8 cellular contexts compared by ENCODE assay signal in the genomic region with DNA sequence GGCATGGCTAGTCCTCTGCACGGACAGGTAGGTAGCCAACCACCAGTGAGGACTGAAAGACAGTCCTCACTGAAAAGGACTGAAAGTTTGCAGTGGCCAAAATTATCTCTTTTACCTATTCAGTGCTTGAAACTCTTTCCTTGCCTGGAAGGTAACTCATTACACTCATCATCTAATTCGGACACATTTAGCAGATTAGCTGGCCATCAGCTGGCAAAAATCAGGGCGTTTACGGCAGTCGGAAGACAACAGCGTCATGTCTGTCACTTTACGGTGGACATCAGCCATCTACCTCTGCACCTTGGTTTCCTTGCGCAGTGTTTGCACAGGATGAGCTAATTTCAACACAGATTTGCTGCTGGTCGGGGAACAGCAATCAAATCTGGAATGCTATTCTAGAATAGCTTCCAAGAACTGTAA. TPM values are rescaled to one million over a fixed set of nuclear protein-coding genes. Genes with fewer than 3 reads are reported as not detected.
DNase-seq lines count a peak whose midpoint lies in the region; ATAC-seq lines count a peak whose summit lies in the region.

No MANE protein-coding gene starts in this region.

- H3K4me2 ChIP-seq in Karpas-422 (ENCODE audit: low read depth, low read length, poor library complexity, severe bottlenecking) (peak overlapping the region; percentile 79), mesendoderm (ENCODE audit: low read length) (peak overlapping the region; percentile 37)

- H3K23ac ChIP-seq in mesendoderm (ENCODE audit: low read length) = peak overlapping the region; percentile 74

- H3K4me3 Mint-ChIP-seq in activated CD4-positive, alpha-beta T cell treated with anti-CD3 and anti-CD28 coated beads for 36 hours = peak overlapping the region; percentile 94

- ATAC-seq in activated CD4-positive, alpha-beta T cell treated with anti-CD3 and anti-CD28 coated beads for 36 hours = peak; percentile 39

- H3K9me3 Mint-ChIP-seq in activated CD4-positive, alpha-beta T cell treated with anti-CD3 and anti-CD28 coated beads for 36 hours (ENCODE audit: low read depth) = no peaks in the 10 kb centered on the region

- no CpG with 5 or more reads among the region's 9 CpGs for WGBS in mesendoderm (ENCODE audit: extremely low coverage, insufficient coverage, low lambda C conversion rate)
- WGBS in thymus = 1% methylated on average over 9 of the region's 9 CpGs

- H3K36me3 Mint-ChIP-seq in activated CD4-positive, alpha-beta T cell treated with anti-CD3 and anti-CD28 coated beads for 36 hours (ENCODE audit: low read depth) = peaks cover 18% of the 10 kb centered on the region

- H3K56ac ChIP-seq in mesendoderm (ENCODE audit: low read length) = peak overlapping the region; percentile 99

- H3K4me1 Mint-ChIP-seq in activated CD4-positive, alpha-beta T cell treated with anti-CD3 and anti-CD28 coated beads for 36 hours = peaks cover 53% of the 10 kb centered on the region

- intact Hi-C loops in activated CD4-positive, alpha-beta T cell treated with anti-CD3 and anti-CD28 coated beads for 36 hours (cut with DNase I, micrococcal nuclease) = loop anchor here (1.0 to 5.0 kb wide), 5 partner anchors 56 to 329 kb away; a partner anchor contains a TSS

- peak overlapping the region; percentile 25 for H3K4ac ChIP-seq in mesendoderm (ENCODE audit: low read depth, low read length)

- peaks cover 5% of the 10 kb centered on the region; the same call in 1 of the 2 replicates for H4K20me1 ChIP-seq in Karpas-422 (ENCODE audit: insufficient read depth, low read depth, low read length)

- H3K4me3 ChIP-seq in Karpas-422 (ENCODE audit: low read length) (peak overlapping the region; percentile 83), duodenal mucosa (ENCODE audit: low read depth in 1 of 2, low read length in 2 of 2) (peak overlapping the region; percentile 93 to 97), mesendoderm (ENCODE audit: low read length) (peak overlapping the region; percentile 42), thymus (ENCODE audit: low read length) (peak overlapping the region; percentile 97)

- H3K79me2 ChIP-seq in Karpas-422 (ENCODE audit: low read length) = peaks cover 57% of the 10 kb centered on the region
- H3K79me2 ChIP-seq in mesendoderm (ENCODE audit: control insufficient read depth, insufficient read depth, low read length) = peaks cover 16% of the 10 kb centered on the region

- CTCF ChIA-PET in activated CD4-positive, alpha-beta T cell treated with anti-CD3 and anti-CD28 coated beads for 36 hours (lab: Charles Lee) = interaction anchor here (0.7 to 1.2 kb wide), 2 partner anchors 13 to 15 kb away, joined by 4 to 6 read pairs; no protein-coding TSS in a partner anchor

- H3K27ac ChIP-seq in Karpas-422 (ENCODE audit: low read length) (peak overlapping the region; percentile 69), duodenal mucosa (ENCODE audit: low read depth, low read length) (peak overlapping the region; percentile 95), mesendoderm (ENCODE audit: low read depth, low read length) (peak overlapping the region; percentile 76), thymus (ENCODE audit: low read depth) (peak overlapping the region; percentile 97)

- H3K36me3 ChIP-seq in Karpas-422 (ENCODE audit: insufficient read depth, low read length) = no peaks in the 10 kb centered on the region; the same call in 1 of the 2 replicates
- H3K36me3 ChIP-seq in duodenal mucosa (ENCODE audit: control insufficient read depth in 1 of 2, insufficient read depth in 2 of 2, low read length in 2 of 2) = no peaks in the 10 kb centered on the region
- no peaks in the 10 kb centered on the region for H3K36me3 ChIP-seq in mesendoderm (ENCODE audit: control insufficient read depth, insufficient read depth, low read length)
- H3K36me3 ChIP-seq in thymus (ENCODE audit: control insufficient read depth, insufficient read depth) = peaks cover 3% of the 10 kb centered on the region

- no peaks in the 10 kb centered on the region for H3K27me3 ChIP-seq in Karpas-422 (ENCODE audit: low read length)
- H3K27me3 ChIP-seq in duodenal mucosa (ENCODE audit: control insufficient read depth in 1 of 2, insufficient read depth in 2 of 2, low read length in 2 of 2) = no peaks in the 10 kb centered on the region
- H3K27me3 ChIP-seq in mesendoderm (ENCODE audit: insufficient read depth, low read length, poor library complexity) = no peaks in the 10 kb centered on the region
- no peaks in the 10 kb centered on the region for H3K27me3 ChIP-seq in thymus (ENCODE audit: control insufficient read depth, insufficient read depth)

- H2BK15ac ChIP-seq in mesendoderm (replicated peaks; ENCODE audit: low read depth) = no peak overlapping the region

- DNase-seq in activated CD4-positive, alpha-beta T cell treated with anti-CD3 and anti-CD28 coated beads for 36 hours = peak; percentile 63
- DNase-seq in activated CD4-positive, alpha-beta T cell treated with anti-CD3 and anti-CD28 coated beads, Interleukin-2, amount 50 U/mL, for 4 hours = no peak
- DNase-seq in GOT3 (lab: John Stamatoyannopoulos, UW) (peak; percentile 33), Karpas-422 (peak; percentile 83), T-helper 2 cell (peak in 4 of 5 experiments; percentile 12 to 83 (median 34)), mesendoderm (peak; percentile 67)

- peaks cover 11% of the 10 kb centered on the region for H3K79me1 ChIP-seq in mesendoderm (ENCODE audit: low read length)

- peak overlapping the region; percentile 42 for H3K18ac ChIP-seq in mesendoderm (ENCODE audit: low read length)

- H3K27ac Mint-ChIP-seq in activated CD4-positive, alpha-beta T cell treated with anti-CD3 and anti-CD28 coated beads for 36 hours = peak overlapping the region; percentile 93

- no peaks in the 10 kb centered on the region for H3K9me2 ChIP-seq in Karpas-422 (replicated peaks; ENCODE audit: insufficient read depth, low read length)

- H3K9ac ChIP-seq in Karpas-422 (ENCODE audit: low read length) = peak overlapping the region; percentile 87
- peak overlapping the region; percentile 78 to 89 for H3K9ac ChIP-seq in duodenal mucosa (ENCODE audit: low read depth in 1 of 2, low read length in 2 of 2)
- H3K9ac ChIP-seq in mesendoderm (ENCODE audit: low read length) = peak overlapping the region; percentile 64

- H3K9me3 ChIP-seq in Karpas-422 (ENCODE audit: low read length) = no peaks in the 10 kb centered on the region
- H3K9me3 ChIP-seq in duodenal mucosa (ENCODE audit: control insufficient read depth in 1 of 2, low read length in 2 of 2) = no peaks in the 10 kb centered on the region
- H3K9me3 ChIP-seq in thymus (ENCODE audit: control insufficient read depth) = no peaks in the 10 kb centered on the region

- H4K8ac ChIP-seq in mesendoderm (ENCODE audit: low read depth, low read length) = no peak overlapping the region

- no peak overlapping the region for H2AFZ ChIP-seq in Karpas-422 (ENCODE audit: low read length)

- H2BK120ac ChIP-seq in mesendoderm (ENCODE audit: low read depth, low read length) = no peak overlapping the region

- no peak overlapping the region for H2BK5ac ChIP-seq in mesendoderm (ENCODE audit: low read length)

- peaks cover 3% of the 10 kb centered on the region for H3K27me3 Mint-ChIP-seq in activated CD4-positive, alpha-beta T cell treated with anti-CD3 and anti-CD28 coated beads for 36 hours

- POLR2A ChIA-PET in activated CD4-positive, alpha-beta T cell treated with anti-CD3 and anti-CD28 coated beads for 36 hours (lab: Charles Lee) = interaction anchor here (0.6 to 1.4 kb wide), 4 partner anchors 83 to 316 kb away, joined by 3 to 4 read pairs (median 4); a partner anchor contains a TSS

- H4K5ac ChIP-seq in mesendoderm (ENCODE audit: low read length) = no peak overlapping the region

- peaks cover 42% of the 10 kb centered on the region for H3K4me1 ChIP-seq in Karpas-422 (ENCODE audit: low read length)
- H3K4me1 ChIP-seq in duodenal mucosa (ENCODE audit: control insufficient read depth in 1 of 2, insufficient read depth in 2 of 2, low read length in 2 of 2) = peaks cover 11 to 14% of the 10 kb centered on the region in 2 donors
- H3K4me1 ChIP-seq in mesendoderm (ENCODE audit: control insufficient read depth, low read depth, low read length) = peaks cover 2% of the 10 kb centered on the region
- H3K4me1 ChIP-seq in thymus (ENCODE audit: control insufficient read depth, insufficient read depth, low read length) = peaks cover 10% of the 10 kb centered on the region

- H2AK5ac ChIP-seq in mesendoderm (ENCODE audit: low read length) = no peak overlapping the region

RNA-seq across cellular contexts. Expression of a gene that starts 0.7 kb away (rescaled TPM):
- total RNA-seq in activated CD4-positive, alpha-beta T cell treated with anti-CD3 and anti-CD28 coated beads for 36 hours = 100 to 1,000 TPM in 1 of 2 experiments, 10 to 100 TPM in 1; 94.6 to 118 TPM
- total RNA-seq in Karpas-422 (2014; rRNA removed; shearing (Covaris generic); ENCODE audit: low replicate concordance) = 56.2 and 90.9 TPM in 2 replicates
- 39.1 TPM for polyA plus RNA-seq in mesendoderm (2013, experiment 1 of 2)
- 38.8 TPM for polyA plus RNA-seq in mesendoderm (2013, experiment 2 of 2)
- 85.2 TPM for polyA plus RNA-seq in thymus

RNA-seq across cellular contexts. Expression of a gene that starts 20.2 kb away (rescaled TPM):
- total RNA-seq in activated CD4-positive, alpha-beta T cell treated with anti-CD3 and anti-CD28 coated beads for 36 hours = 1 to 10 TPM; 1.9 to 2.4 TPM
- total RNA-seq in Karpas-422 (2014; rRNA removed; shearing (Covaris generic); ENCODE audit: low replicate concordance) = 2.7 and 5.7 TPM in 2 replicates
- 0.67 TPM for polyA plus RNA-seq in mesendoderm (2013, experiment 1 of 2)
- 0.83 TPM for polyA plus RNA-seq in mesendoderm (2013, experiment 2 of 2)
- 4.1 TPM for polyA plus RNA-seq in thymus

RNA-seq across cellular contexts. Expression of a gene that starts 54.5 kb away (rescaled TPM):
- total RNA-seq in activated CD4-positive, alpha-beta T cell treated with anti-CD3 and anti-CD28 coated beads for 36 hours = under 1 TPM; 0.58 to 0.71 TPM
- 14.2 and 14.4 TPM in 2 replicates for total RNA-seq in Karpas-422 (2014; rRNA removed; shearing (Covaris generic); ENCODE audit: low replicate concordance)
- polyA plus RNA-seq in mesendoderm (2013, experiment 1 of 2) = 0.07 TPM
- polyA plus RNA-seq in mesendoderm (2013, experiment 2 of 2) = 0.10 TPM
- 14.3 TPM for polyA plus RNA-seq in thymus

Comparison
In these comparisons a context has a peak if more than half of its experiments do, and no peak if none do; other contexts are left out.
1. DNase-seq: peak in activated CD4-positive, alpha-beta T cell treated with anti-CD3 and anti-CD28 coated beads for 36 hours (single experiment), GOT3 (single experiment), Karpas-422 (single experiment), T-helper 2 cell (4 of 5) and mesendoderm (single experiment); none in activated CD4-positive, alpha-beta T cell treated with anti-CD3 and anti-CD28 coated beads, Interleukin-2, amount 50 U/mL, for 4 hours (0 of 2).
2. H3K4me3 ChIP-seq: peak in every context shown above with its lines; median percentile 97 in thymus; 95 in duodenal mucosa; 83 in Karpas-422; 42 in mesendoderm.
3. Peak in every context shown above with its lines, with median percentiles within 50 percentile points of each other: H3K27ac ChIP-seq and H3K9ac ChIP-seq.